In genomic region chr7:140316165-140316661, GRCh38 we compare ENCODE assay signal across 1 cellular context.
A peak's percentile ranks its signal among the peaks of the same experiment; 100 is the strongest.
TF ChIP-seq lines count a peak whose summit lies in the region.

No MANE protein-coding gene starts in this region.

TF ChIP-seq in K562, 482 proteins besides CTCF, POLR2A, EP300 and RAD21 (continued from another document):
- TF ChIP-seq NCOA4 (IDR thresholded peaks at IDR 0.05; ENCODE audit: partially characterized antibody) (no peak), PHB2 (IDR thresholded peaks at IDR 0.05; ENCODE audit: low read depth) (no peak), THAP12 (CRISPR knock-in tag; IDR thresholded peaks at IDR 0.05) (0 out of 2 replicates have a peak, but pooled peaks have one; percentile 39), SPI1 (IDR thresholded peaks at IDR 0.05; ENCODE audit: borderline replicate concordance, low read depth, low read length) (peak; percentile 60; the same call in 1 of the 2 replicates), RAD51 (IDR thresholded peaks at IDR 0.05; ENCODE audit: borderline replicate concordance, low read depth) (no peak), ETV1 (tag; conservative IDR thresholded peaks at IDR 0.05; ENCODE audit: low read depth) (peak; percentile 54)
